In the genomic region with DNA sequence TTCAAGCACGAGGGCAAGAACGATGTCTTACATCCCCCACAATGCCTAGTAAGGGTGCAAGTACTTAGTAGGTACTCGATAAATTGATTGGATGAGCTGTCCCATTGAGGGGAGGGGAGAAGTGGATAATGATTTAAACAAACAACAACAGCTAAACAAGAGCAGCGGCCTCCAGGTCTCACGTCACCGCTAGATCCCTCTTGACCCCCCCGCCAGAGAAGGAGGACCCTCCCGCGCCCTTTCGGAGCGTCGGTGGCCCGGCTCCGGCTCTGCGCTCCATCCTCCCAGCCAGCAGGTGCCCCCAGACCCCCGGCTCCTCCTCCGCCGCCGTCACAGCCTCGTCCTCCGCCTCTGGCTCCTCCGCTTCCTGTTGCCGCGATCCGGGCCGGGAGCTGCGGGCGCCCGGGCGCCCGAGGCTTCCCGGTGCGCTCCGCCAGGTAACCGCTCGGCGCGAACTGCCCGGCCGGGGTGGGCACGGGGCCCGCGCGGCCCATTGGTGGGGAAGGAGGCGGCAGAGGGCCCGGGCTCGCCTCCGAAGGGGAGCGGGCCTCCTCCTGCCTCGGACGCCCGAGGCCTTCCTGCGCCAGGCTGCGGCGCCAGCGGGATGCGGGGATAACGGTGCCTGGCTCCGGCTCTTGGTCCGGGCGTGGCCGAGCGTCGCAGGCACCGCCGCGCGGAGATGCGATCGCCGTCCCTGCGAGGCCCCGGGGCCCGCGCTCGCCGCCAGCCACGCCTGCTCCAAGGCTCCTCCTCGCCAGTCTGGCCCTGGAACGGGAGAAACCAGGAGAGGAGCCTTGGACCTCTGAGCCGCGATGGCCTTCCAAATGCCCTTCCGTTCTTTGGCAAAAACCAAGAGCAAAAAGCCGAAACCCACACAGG, we compare ENCODE assay signal across 1 cellular context.
TF ChIP-seq lines count a peak whose summit lies in the region.

Gene TLCD5, plus strand, starts transcription at position 368 of the 879 bp plus-strand sequence. CDS start 2,143 bp downstream, outside the sequence.

TF ChIP-seq in H1, 55 proteins besides CTCF, POLR2A, EP300 and RAD21 (continued from another document):
- TF ChIP-seq SP4 (IDR thresholded peaks at IDR 0.05; ENCODE audit: low read length) (no peak; the same call in 1 of the 2 replicates), CREB1 (IDR thresholded peaks at IDR 0.05) (peak; percentile 78), CTBP2 (IDR thresholded peaks at IDR 0.05; ENCODE audit: borderline replicate concordance, insufficient read depth, insufficient read length, low read length) (no peak), KDM1A (IDR thresholded peaks at IDR 0.05; ENCODE audit: borderline replicate concordance, low read length) (peak; percentile 88), TEAD4 (IDR thresholded peaks at IDR 0.05; ENCODE audit: low read depth, low read length) (no peak), POLR2AphosphoS5 (IDR thresholded peaks at IDR 0.05; ENCODE audit: low read depth, low read length) (peak; percentile 30; the same call in 1 of the 2 replicates), EZH2 (IDR thresholded peaks at IDR 0.05; ENCODE audit: low read depth, low read length, severe bottlenecking) (no peak), HDAC2 (IDR thresholded peaks at IDR 0.05; ENCODE audit: borderline replicate concordance in 1 of 2, low read depth in 2 of 2, low read length in 2 of 2) (peak in 1 of 2 experiments; percentile 76; a peak in 3 of 4 replicates), RBBP5 (IDR thresholded peaks at IDR 0.05; ENCODE audit: borderline replicate concordance, low read depth, low read length) (peak; percentile 36; the same call in 1 of the 2 replicates), BCL11A (IDR thresholded peaks at IDR 0.05; ENCODE audit: low read depth in 2 of 2, low read length in 2 of 2) (no peak), SP2 (IDR thresholded peaks at IDR 0.05; ENCODE audit: low read length) (0 out of 2 replicates have a peak, but pooled peaks have one; percentile 8), SUZ12 (IDR thresholded peaks at IDR 0.05; ENCODE audit: low read length) (no peak), GABPA (IDR thresholded peaks at IDR 0.05; ENCODE audit: borderline replicate concordance, insufficient read depth, low read length) (0 out of 2 replicates have a peak, but pooled peaks have one; percentile 18), TAF1 (IDR thresholded peaks at IDR 0.05; ENCODE audit: low read depth, low read length) (peak; percentile 80), TCF12 (IDR thresholded peaks at IDR 0.05; ENCODE audit: low read depth, low read length) (0 out of 2 replicates have a peak, but pooled peaks have one; percentile 21), PHF8 (conservative IDR thresholded peaks at IDR 0.05; ENCODE audit: low read depth, low read length) (peak; percentile 84), JUND (IDR thresholded peaks at IDR 0.05; ENCODE audit: low read length) (peak; percentile 7; the same call in 1 of the 2 replicates), RFX5 (IDR thresholded peaks at IDR 0.05; ENCODE audit: borderline replicate concordance, low read depth, low read length) (no peak), POU5F1 (IDR thresholded peaks at IDR 0.05; ENCODE audit: low read depth, low read length) (no peak), KDM5A (IDR thresholded peaks at IDR 0.05; ENCODE audit: low read length) (no peak), GTF2F1 (IDR thresholded peaks at IDR 0.05; ENCODE audit: borderline replicate concordance, low read depth, low read length) (no peak), TBP (IDR thresholded peaks at IDR 0.05; ENCODE audit: low read depth, low read length) (peak; percentile 36; the same call in 1 of the 2 replicates), SRF (IDR thresholded peaks at IDR 0.05; ENCODE audit: low read depth, low read length) (peak; percentile 84), RXRA (IDR thresholded peaks at IDR 0.05; ENCODE audit: insufficient read depth, low read depth, low read length) (0 out of 2 replicates have a peak, but pooled peaks have one; percentile 4), TAF7 (optimal IDR thresholded peaks at IDR 0.05; ENCODE audit: borderline replicate concordance, low read depth, low read length) (peak; percentile 76), MAFK (IDR thresholded peaks at IDR 0.05; ENCODE audit: low read depth, low read length) (no peak), KDM4A (IDR thresholded peaks at IDR 0.05; ENCODE audit: low read depth, low read length, severe bottlenecking) (peak; percentile 86), YY1 (IDR thresholded peaks at IDR 0.05; ENCODE audit: low read depth, low read length) (no peak)
- TF ChIP-seq, protein P1, sequence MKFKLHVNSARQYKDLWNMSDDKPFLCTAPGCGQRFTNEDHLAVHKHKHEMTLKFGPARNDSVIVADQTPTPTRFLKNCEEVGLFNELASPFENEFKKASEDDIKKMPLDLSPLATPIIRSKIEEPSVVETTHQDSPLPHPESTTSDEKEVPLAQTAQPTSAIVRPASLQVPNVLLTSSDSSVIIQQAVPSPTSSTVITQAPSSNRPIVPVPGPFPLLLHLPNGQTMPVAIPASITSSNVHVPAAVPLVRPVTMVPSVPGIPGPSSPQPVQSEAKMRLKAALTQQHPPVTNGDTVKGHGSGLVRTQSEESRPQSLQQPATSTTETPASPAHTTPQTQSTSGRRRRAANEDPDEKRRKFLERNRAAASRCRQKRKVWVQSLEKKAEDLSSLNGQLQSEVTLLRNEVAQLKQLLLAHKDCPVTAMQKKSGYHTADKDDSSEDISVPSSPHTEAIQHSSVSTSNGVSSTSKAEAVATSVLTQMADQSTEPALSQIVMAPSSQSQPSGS (IDR thresholded peaks at IDR 0.05; ENCODE audit: low read length): no peak
- TF ChIP-seq, protein P2, sequence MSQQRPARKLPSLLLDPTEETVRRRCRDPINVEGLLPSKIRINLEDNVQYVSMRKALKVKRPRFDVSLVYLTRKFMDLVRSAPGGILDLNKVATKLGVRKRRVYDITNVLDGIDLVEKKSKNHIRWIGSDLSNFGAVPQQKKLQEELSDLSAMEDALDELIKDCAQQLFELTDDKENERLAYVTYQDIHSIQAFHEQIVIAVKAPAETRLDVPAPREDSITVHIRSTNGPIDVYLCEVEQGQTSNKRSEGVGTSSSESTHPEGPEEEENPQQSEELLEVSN (IDR thresholded peaks at IDR 0.05): peak; percentile 35; the same call in 1 of the 2 replicates
